Comparison of ENCODE assay signal across 28 cellular contexts in genomic region chr3:183769453-183769852, GRCh38.
"Had no signal": no experiment of that assay in that cellular context is flagged by ENCODE, and none has a peak within 500 bp of the region (broad histone marks: within the 10 kb centered on the region; RNA-seq: fewer than 3 reads in every experiment).

No MANE protein-coding gene starts in this region.

- H3K4me3 ChIP-seq: colonic mucosa, esophagus squamous epithelium, heart right ventricle, left lung, ovary, right lobe of liver, suprapubic skin, transverse colon had no signal

- H3K27ac Mint-ChIP-seq: dendritic cell treated with granulocyte-macrophage colony-stimulating factor and Interleukin-4, amounts not matched to agents 40 ng/mL and 50 ng/mL, for 4 days; nephron progenitor cell had no signal

- ATAC-seq: heart right ventricle; left cardiac atrium; left lung; naive thymus-derived CD4-positive, alpha-beta T cell; right lobe of liver; stimulated activated naive CD8-positive, alpha-beta T cell treated with anti-CD3 and anti-CD28 coated beads, Interleukin-15, amount 100 ng/mL, for 72 hours had no signal

- H3K4me1 ChIP-seq: colonic mucosa, right lobe of liver had no signal

- H3K9me3 ChIP-seq: colonic mucosa, esophagus squamous epithelium, heart right ventricle, left lung, ovary, right lobe of liver, suprapubic skin, transverse colon had no signal

- H3K27me3 Mint-ChIP-seq: dendritic cell treated with granulocyte-macrophage colony-stimulating factor and Interleukin-4, amounts not matched to agents 40 ng/mL and 50 ng/mL, for 4 days; naive thymus-derived CD4-positive, alpha-beta T cell; stimulated activated naive CD8-positive, alpha-beta T cell treated with anti-CD3 and anti-CD28 coated beads, Interleukin-15, amount 100 ng/mL, for 72 hours had no signal

- H3K27me3 ChIP-seq: colonic mucosa, esophagus squamous epithelium, heart right ventricle, left lung, ovary, right lobe of liver, suprapubic skin, transverse colon had no signal

- H3K4me3 Mint-ChIP-seq: dendritic cell treated with granulocyte-macrophage colony-stimulating factor and Interleukin-4, amounts not matched to agents 40 ng/mL and 50 ng/mL, for 4 days; naive thymus-derived CD4-positive, alpha-beta T cell; nephron progenitor cell; stimulated activated naive CD8-positive, alpha-beta T cell treated with anti-CD3 and anti-CD28 coated beads, Interleukin-15, amount 100 ng/mL, for 72 hours had no signal

- H3K4me1 Mint-ChIP-seq: nephron progenitor cell had no signal

- H3K9me3 Mint-ChIP-seq: dendritic cell treated with granulocyte-macrophage colony-stimulating factor and Interleukin-4, amounts not matched to agents 40 ng/mL and 50 ng/mL, for 4 days; naive thymus-derived CD4-positive, alpha-beta T cell; nephron progenitor cell; stimulated activated naive CD8-positive, alpha-beta T cell treated with anti-CD3 and anti-CD28 coated beads, Interleukin-15, amount 100 ng/mL, for 72 hours had no signal

- H3K27ac ChIP-seq: colonic mucosa, esophagus squamous epithelium, heart right ventricle, ovary, right lobe of liver, suprapubic skin, transverse colon had no signal

- H3K36me3 ChIP-seq: colonic mucosa, ovary had no signal

- DNase-seq: colonic mucosa; effector CD8-positive, alpha-beta T cell; erythroblast; esophagus squamous epithelium; foreskin melanocyte; glutamatergic neuron; heart right ventricle; hippocampal formation; left cardiac atrium; left lung; mesendoderm; midbrain; naive thymus-derived CD4-positive, alpha-beta T cell; nephron progenitor cell; nucleus accumbens; ovary; posterior cingulate gyrus; right lobe of liver; small intestine; stimulated activated CD4-positive, alpha-beta T cell treated with anti-CD3 and anti-CD28 coated beads, Interleukin-12 subunit alpha, Interleukin-12 subunit beta, amount 100 ng/mL, for 4 hours; stimulated activated CD4-positive, alpha-beta T cell treated with anti-CD3 and anti-CD28 coated beads, Interleukin-1b, Interleukin-23, amount 100 ng/mL, for 48 hours; stimulated activated CD4-positive, alpha-beta T cell treated with anti-CD3 and anti-CD28 coated beads, Interleukin-4, amount 100 ng/mL, for 1 hour; stimulated activated CD8-positive, alpha-beta memory T cell treated with anti-CD3 and anti-CD28 coated beads, Interleukin-4, amount 100 ng/mL, for 48 hours; stimulated activated naive CD4-positive, alpha-beta T cell; stimulated activated naive CD8-positive, alpha-beta T cell treated with anti-CD3 and anti-CD28 coated beads, Interleukin-15, amount 100 ng/mL, for 72 hours; transverse colon had no signal
